Comparison of ENCODE assay signal across 39 cellular contexts in the genomic region with DNA sequence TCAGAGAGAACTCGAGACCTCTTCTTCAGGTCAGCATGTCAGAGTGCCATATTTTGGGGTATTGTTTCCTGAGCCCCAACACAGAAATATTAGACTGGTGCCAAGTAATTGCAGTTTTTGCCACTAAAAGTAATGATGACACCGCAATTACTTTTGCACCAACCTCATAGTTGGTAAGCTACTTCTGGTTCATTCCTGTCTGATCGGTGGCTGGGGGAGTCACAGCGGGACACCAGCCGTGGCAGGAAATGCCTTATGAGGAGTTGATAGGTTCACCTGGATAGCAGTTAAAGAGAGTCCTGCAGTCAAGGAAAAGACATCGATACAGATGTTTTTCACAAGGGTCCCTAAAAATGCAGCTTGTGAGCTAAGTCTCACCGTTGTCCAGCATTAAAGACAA. TPM values are rescaled to one million over a fixed set of nuclear protein-coding genes. Genes with fewer than 3 reads are reported as not detected.
"Had no signal": no experiment of that assay in that cellular context is flagged by ENCODE, and none has a peak within 500 bp of the region (broad histone marks: within the 10 kb centered on the region; RNA-seq: fewer than 3 reads in every experiment).

No MANE protein-coding gene starts in this region.

- H3K9me3 ChIP-seq: esophagus squamous epithelium had no signal

- H3K4me3 ChIP-seq: coronary artery, dorsolateral prefrontal cortex, esophagus squamous epithelium, gastroesophageal sphincter, heart right ventricle had no signal

- H3K27ac ChIP-seq: brain microvascular endothelial cell, coronary artery, dorsolateral prefrontal cortex, epithelial cell of prostate, esophagus squamous epithelium, gastroesophageal sphincter, heart right ventricle, WERI-Rb-1 had no signal

- H3K4me1 Mint-ChIP-seq: central memory CD8-positive, alpha-beta T cell had no signal

- H3K4me3 Mint-ChIP-seq: activated CD4-positive, alpha-beta memory T cell treated with anti-CD3 and anti-CD28 coated beads, Interleukin-2, amount 10 ng/mL, durations not matched to agents 7 days and 5 days; activated CD4-positive, alpha-beta T cell treated with anti-CD3 and anti-CD28 coated beads for 36 hours; activated CD4-positive, alpha-beta T cell treated with anti-CD3 and anti-CD28 coated beads, Interleukin-2, amount 10 ng/mL, durations not matched to agents 24 days and 14 days; activated naive CD8-positive, alpha-beta T cell; activated T-cell treated with anti-CD3 and anti-CD28 coated beads, Interleukin-2, amount 50 U/mL, for 24 hours; activated T-cell treated with anti-CD3 and anti-CD28 coated beads, Interleukin-2, amount 50 U/mL, for 72 hours; central memory CD8-positive, alpha-beta T cell; dendritic cell treated with granulocyte-macrophage colony-stimulating factor and Interleukin-4, amounts not matched to agents 40 ng/mL and 50 ng/mL, for 4 days; T-cell; T-helper 1 cell treated with Interleukin-12 subunit alpha and Interleukin-12 subunit beta and Interleukin-4 antibody, amounts not matched to agents 30 μg/mL and 1 μg/mL, for 36 hours; T-helper 2 cell treated with Interferon-gamma antibody and Interleukin-4, amounts not matched to agents 5 μg/mL and 100 μg/mL, for 36 hours had no signal

- ATAC-seq: activated CD4-positive, alpha-beta T cell treated with anti-CD3 and anti-CD28 coated beads for 36 hours; activated T-cell treated with anti-CD3 and anti-CD28 coated beads, Interleukin-2, amount 50 U/mL, for 72 hours; gastroesophageal sphincter; heart right ventricle; T-cell had no signal

- H3K36me3 Mint-ChIP-seq: activated naive CD8-positive, alpha-beta T cell; T-cell had no signal

- H3K27ac Mint-ChIP-seq: activated CD4-positive, alpha-beta memory T cell treated with anti-CD3 and anti-CD28 coated beads, Interleukin-2, amount 10 ng/mL, durations not matched to agents 7 days and 5 days; activated CD4-positive, alpha-beta T cell treated with anti-CD3 and anti-CD28 coated beads for 36 hours; activated CD4-positive, alpha-beta T cell treated with anti-CD3 and anti-CD28 coated beads, Interleukin-2, amount 10 ng/mL, durations not matched to agents 24 days and 14 days; activated naive CD8-positive, alpha-beta T cell; activated T-cell treated with anti-CD3 and anti-CD28 coated beads, Interleukin-2, amount 50 U/mL, for 24 hours; activated T-cell treated with anti-CD3 and anti-CD28 coated beads, Interleukin-2, amount 50 U/mL, for 72 hours; dendritic cell treated with granulocyte-macrophage colony-stimulating factor and Interleukin-4, amounts not matched to agents 40 ng/mL and 50 ng/mL, for 4 days; T-cell; T-helper 1 cell treated with Interleukin-12 subunit alpha and Interleukin-12 subunit beta and Interleukin-4 antibody, amounts not matched to agents 30 μg/mL and 1 μg/mL, for 36 hours; T-helper 2 cell treated with Interferon-gamma antibody and Interleukin-4, amounts not matched to agents 5 μg/mL and 100 μg/mL, for 36 hours had no signal

- H3K27me3 ChIP-seq: brain microvascular endothelial cell, dorsolateral prefrontal cortex, esophagus squamous epithelium, gastroesophageal sphincter, heart right ventricle had no signal

- DNase-seq: activated CD4-positive, alpha-beta memory T cell treated with anti-CD3 and anti-CD28 coated beads, Interleukin-2, amount 10 ng/mL, durations not matched to agents 7 days and 5 days; activated CD4-positive, alpha-beta T cell treated with anti-CD3 and anti-CD28 coated beads for 36 hours; activated CD4-positive, alpha-beta T cell treated with anti-CD3 and anti-CD28 coated beads, Interleukin-2, amount 10 ng/mL, durations not matched to agents 24 days and 14 days; activated CD4-positive, CD25-positive, alpha-beta regulatory T cell; activated CD4-positive, CD25-positive, alpha-beta regulatory T cell treated with anti-CD3 and anti-CD28 coated beads, Interleukin-2, amount 50 U/mL, for 72 hours; activated CD8-positive, alpha-beta memory T cell treated with anti-CD3 and anti-CD28 coated beads, Interleukin-2, amount 50 U/mL, for 48 hours; activated gamma-delta T cell treated with Interleukin-2 at 50 U/mL for 16 hours; activated naive CD4-positive, alpha-beta T cell treated with anti-CD3 and anti-CD28 coated beads, Interleukin-2, amount 50 U/mL, for 16 hours; activated naive CD4-positive, alpha-beta T cell treated with Interleukin-2 at 50 U/mL for 16 hours; activated T-cell treated with anti-CD3 and anti-CD28 coated beads for 4 hours; activated T-cell treated with anti-CD3 and anti-CD28 coated beads, Interleukin-2, amount 50 U/mL, for 24 hours; activated T-cell treated with anti-CD3 and anti-CD28 coated beads, Interleukin-2, amount 50 U/mL, for 72 hours; amniotic stem cell; anterior cingulate cortex; brain microvascular endothelial cell; dorsolateral prefrontal cortex; effector memory CD4-positive, alpha-beta T cell; esophagus squamous epithelium; foreskin melanocyte; heart right ventricle; T-cell; T1000; WERI-Rb-1 had no signal

- H3K4me1 ChIP-seq: esophagus squamous epithelium, gastroesophageal sphincter, heart right ventricle had no signal

- FAIRE-seq: astrocyte had no signal

- H3K9me3 Mint-ChIP-seq: activated CD4-positive, alpha-beta T cell treated with anti-CD3 and anti-CD28 coated beads, Interleukin-2, amount 10 ng/mL, durations not matched to agents 24 days and 14 days; activated T-cell treated with anti-CD3 and anti-CD28 coated beads, Interleukin-2, amount 50 U/mL, for 24 hours; activated T-cell treated with anti-CD3 and anti-CD28 coated beads, Interleukin-2, amount 50 U/mL, for 72 hours; central memory CD8-positive, alpha-beta T cell; dendritic cell treated with granulocyte-macrophage colony-stimulating factor and Interleukin-4, amounts not matched to agents 40 ng/mL and 50 ng/mL, for 4 days; T-cell; T-helper 2 cell treated with Interferon-gamma antibody and Interleukin-4, amounts not matched to agents 5 μg/mL and 100 μg/mL, for 36 hours had no signal

- H3K27me3 Mint-ChIP-seq: activated naive CD8-positive, alpha-beta T cell; activated T-cell treated with anti-CD3 and anti-CD28 coated beads, Interleukin-2, amount 50 U/mL, for 24 hours; central memory CD8-positive, alpha-beta T cell; dendritic cell treated with granulocyte-macrophage colony-stimulating factor and Interleukin-4, amounts not matched to agents 40 ng/mL and 50 ng/mL, for 4 days had no signal

- H3K36me3 ChIP-seq: brain microvascular endothelial cell, esophagus squamous epithelium, gastroesophageal sphincter, heart right ventricle, WERI-Rb-1 had no signal

RNA-seq across cellular contexts. Expression of gene ATP6V0A4, which starts 23.9 kb away (rescaled TPM):
- total RNA-seq: activated CD4-positive, alpha-beta T cell treated with anti-CD3 and anti-CD28 coated beads, Interleukin-2, amount 10 ng/mL, durations not matched to agents 24 days and 14 days; bronchial epithelial cell; cardiac septum; fibroblast of lung; glomerular endothelial cell; heart right ventricle; T-cell had no signal
- polyA plus RNA-seq: fibroblast of lung, heart right ventricle had no signal

RNA-seq across cellular contexts. Expression of gene TMEM213, which starts 24.1 kb away (rescaled TPM):
- total RNA-seq: activated CD4-positive, alpha-beta T cell treated with anti-CD3 and anti-CD28 coated beads for 36 hours; activated CD4-positive, alpha-beta T cell treated with anti-CD3 and anti-CD28 coated beads, Interleukin-2, amount 10 ng/mL, durations not matched to agents 24 days and 14 days; astrocyte; bronchial epithelial cell; cardiac septum; cerebellum; dorsolateral prefrontal cortex; fibroblast of lung; fibroblast of villous mesenchyme; glomerular endothelial cell; heart right ventricle; T-cell had no signal
- polyA plus RNA-seq: esophagus, fibroblast of lung, heart right ventricle had no signal
